Comparison of ENCODE assay signal across 11 cellular contexts in genomic region chrX:47595701-47596655, GRCh38. TPM values are rescaled to one million over a fixed set of nuclear protein-coding genes. Genes with fewer than 3 reads are reported as not detected.
DNase-seq lines count a peak whose midpoint lies in the region; ATAC-seq and TF ChIP-seq lines count a peak whose summit lies in the region.
"Had no signal": no experiment of that assay in that cellular context is flagged by ENCODE, and none has a peak within 500 bp of the region (broad histone marks: within the 10 kb centered on the region; RNA-seq: fewer than 3 reads in every experiment).

No MANE protein-coding gene starts in this region.

- no peak overlapping the region for H2BK12ac ChIP-seq in H9 (ENCODE audit: insufficient read length, low read depth, low read length)

- peaks cover 9% of the 10 kb centered on the region for H3K27me3 Mint-ChIP-seq in activated CD8-positive, alpha-beta memory T cell treated with anti-CD3 and anti-CD28 coated beads, Interleukin-2, amount 10 ng/mL, durations not matched to agents 7 days and 5 days
- H3K27me3 Mint-ChIP-seq in T-helper 2 cell treated with Interferon-gamma antibody and Interleukin-4, amounts not matched to agents 5 μg/mL and 100 μg/mL, for 36 hours (ENCODE audit: low read depth) = peaks cover 4% of the 10 kb centered on the region
- no peaks in the 10 kb centered on the region for H3K27me3 Mint-ChIP-seq in H9 (ENCODE audit: low read depth)

- H4K20me1 ChIP-seq in H9 (ENCODE audit: control insufficient read depth, insufficient read depth, insufficient read length) = no peaks in the 10 kb centered on the region

- no peak overlapping the region for H3K9ac ChIP-seq in H9 (ENCODE audit: extremely low read depth, insufficient read length, low read length)

- no CpG with 5 or more reads among the region's 3 CpGs for WGBS in H9 (ENCODE audit: extremely low coverage, insufficient read length, low lambda C conversion rate)

- H4K91ac ChIP-seq in H9 (ENCODE audit: insufficient read length, low read depth, low read length) = no peak overlapping the region

- peak overlapping the region; percentile 40 for H3K27ac Mint-ChIP-seq in activated CD8-positive, alpha-beta memory T cell treated with anti-CD3 and anti-CD28 coated beads, Interleukin-2, amount 10 ng/mL, durations not matched to agents 7 days and 5 days
- peak overlapping the region; percentile 71 for H3K27ac Mint-ChIP-seq in T-helper 2 cell treated with Interferon-gamma antibody and Interleukin-4, amounts not matched to agents 5 μg/mL and 100 μg/mL, for 36 hours
- H3K27ac Mint-ChIP-seq in H9 = 0 out of 7 replicates have a peak overlapping the region, but pooled peaks of 1 of the 3 experiments have one; percentile 37

- ATAC-seq in activated CD8-positive, alpha-beta memory T cell treated with anti-CD3 and anti-CD28 coated beads, Interleukin-2, amount 10 ng/mL, durations not matched to agents 7 days and 5 days = no peak
- ATAC-seq in HG03565 (IDR thresholded peaks at IDR 0.05; ENCODE audit: unreplicated experiment) = no peak

- peaks cover 4% of the 10 kb centered on the region for H3K9me3 Mint-ChIP-seq in activated CD8-positive, alpha-beta memory T cell treated with anti-CD3 and anti-CD28 coated beads, Interleukin-2, amount 10 ng/mL, durations not matched to agents 7 days and 5 days (ENCODE audit: low read depth)
- H3K9me3 Mint-ChIP-seq in T-helper 2 cell treated with Interferon-gamma antibody and Interleukin-4, amounts not matched to agents 5 μg/mL and 100 μg/mL, for 36 hours = peaks cover 13% of the 10 kb centered on the region
- peaks cover 50 to 64% of the 10 kb centered on the region in 2 experiments for H3K9me3 Mint-ChIP-seq in H9

- no peak overlapping the region for H2AK5ac ChIP-seq in H9 (ENCODE audit: insufficient read length, low read length)

- H3K27me3 ChIP-seq in H9 (ENCODE audit: insufficient read depth, low read length) = no peaks in the 10 kb centered on the region

- no peak for DNase-seq in activated CD8-positive, alpha-beta memory T cell treated with anti-CD3 and anti-CD28 coated beads, Interleukin-2, amount 10 ng/mL, durations not matched to agents 7 days and 5 days
- DNase-seq in activated CD8-positive, alpha-beta memory T cell treated with anti-CD3 and anti-CD28 coated beads, Interleukin-2, amount 50 U/mL, for 4 hours = no peak
- no peak for DNase-seq in T-helper 2 cell treated with Interferon-gamma antibody and Interleukin-4, amounts not matched to agents 5 μg/mL and 100 μg/mL, for 36 hours (ENCODE audit: low spot score)
- DNase-seq in fibroblast of pulmonary artery (ENCODE audit: low read depth) = peak; percentile 94
- peak; percentile 6 for DNase-seq in posterior vena cava (ENCODE audit: low spot score)
- DNase-seq in T1000 (lab: John Stamatoyannopoulos, UW) = no peak
- DNase-seq in H9 = no peak
- DNase-seq: effector memory CD4-positive, alpha-beta T cell; NCI-H1694 treated with DMSO at 0.1 percent for 48 hours; stimulated activated naive CD4-positive, alpha-beta T cell treated with Interleukin-2 at 50 U/mL for 16 hours had no signal

- intact Hi-C loops in posterior vena cava (cut with DNase I) = no loop called here

- H2BK20ac ChIP-seq in H9 (ENCODE audit: low read depth, low read length, poor library complexity, severe bottlenecking) = no peak overlapping the region

- H3K4ac ChIP-seq in H9 (ENCODE audit: low read depth, low read length) = no peak overlapping the region

- H3K4me2 ChIP-seq in H9 (ENCODE audit: insufficient read depth, insufficient read length, low read length) = no peak overlapping the region

- no peak overlapping the region for H4K8ac ChIP-seq in H9 (replicated peaks; ENCODE audit: insufficient read length, low read depth, low read length)

- H2BK15ac ChIP-seq in H9 (ENCODE audit: low read depth, low read length) = no peak overlapping the region

- H3K9me3 ChIP-seq in H9 (ENCODE audit: control insufficient read depth, low read depth, low read length) = peaks cover 8% of the 10 kb centered on the region

- H3K23ac ChIP-seq in H9 (ENCODE audit: insufficient read length, low read depth, low read length) = no peak overlapping the region

- H3K79me1 ChIP-seq in H9 (ENCODE audit: insufficient read depth, low read depth, low read length, poor library complexity, severe bottlenecking) = no peaks in the 10 kb centered on the region

- H3K56ac ChIP-seq in H9 (ENCODE audit: insufficient read length, low read depth, low read length) = no peak overlapping the region

- H3T11ph ChIP-seq in H9 (ENCODE audit: low read length) = no peak overlapping the region

- TF ChIP-seq CTCF in fibroblast of pulmonary artery (IDR thresholded peaks at IDR 0.05; ENCODE audit: low read length, missing control alignments) = no peak
- no peak for TF ChIP-seq CTCF in H9 (conservative IDR thresholded peaks at IDR 0.05)

- no peaks in the 10 kb centered on the region for H3K23me2 ChIP-seq in H9 (ENCODE audit: insufficient read length, low read depth, low read length, poor library complexity, severe bottlenecking)

- no peak overlapping the region for H2AFZ ChIP-seq in H9 (ENCODE audit: low read length)

- H4K5ac ChIP-seq in H9 (ENCODE audit: insufficient read length, low read depth, low read length) = no peak overlapping the region

- CTCF ChIA-PET in activated CD8-positive, alpha-beta memory T cell treated with anti-CD3 and anti-CD28 coated beads, Interleukin-2, amount 10 ng/mL, durations not matched to agents 7 days and 5 days (lab: Charles Lee) = no interaction called here

- H3K4me3 Mint-ChIP-seq in activated CD8-positive, alpha-beta memory T cell treated with anti-CD3 and anti-CD28 coated beads, Interleukin-2, amount 10 ng/mL, durations not matched to agents 7 days and 5 days = no peak overlapping the region
- peak overlapping the region; percentile 15 for H3K4me3 Mint-ChIP-seq in T-helper 2 cell treated with Interferon-gamma antibody and Interleukin-4, amounts not matched to agents 5 μg/mL and 100 μg/mL, for 36 hours
- H3K4me3 Mint-ChIP-seq in H9 = no peak overlapping the region

- H3K79me2 ChIP-seq in H9 (ENCODE audit: insufficient read depth, low read length) = no peaks in the 10 kb centered on the region

- no peak overlapping the region for H3K18ac ChIP-seq in H9 (ENCODE audit: insufficient read length, low read depth, low read length)

- peaks cover 2% of the 10 kb centered on the region for H3K36me3 Mint-ChIP-seq in activated CD8-positive, alpha-beta memory T cell treated with anti-CD3 and anti-CD28 coated beads, Interleukin-2, amount 10 ng/mL, durations not matched to agents 7 days and 5 days
- H3K36me3 Mint-ChIP-seq in T-helper 2 cell treated with Interferon-gamma antibody and Interleukin-4, amounts not matched to agents 5 μg/mL and 100 μg/mL, for 36 hours (ENCODE audit: low read depth) = peaks cover 12% of the 10 kb centered on the region
- H3K36me3 Mint-ChIP-seq in H9 (ENCODE audit: insufficient read depth in 1 of 3, low read depth in 3 of 3) = peaks cover 6 to 8% (median 7%) of the 10 kb centered on the region in 3 experiments; a peak in 4 of 7 replicates

- H2BK5ac ChIP-seq in H9 (ENCODE audit: insufficient read length, low read length) = no peak overlapping the region

- no peak overlapping the region for H2BK120ac ChIP-seq in H9 (ENCODE audit: low read depth, low read length, poor library complexity, severe bottlenecking)

- H3K4me3 ChIP-seq in fibroblast of pulmonary artery (replicated peaks; ENCODE audit: low read depth, low read length) = no peak overlapping the region

- no peak overlapping the region for H3K14ac ChIP-seq in H9 (ENCODE audit: insufficient read depth, low read length)

- no peak overlapping the region for H3K27ac ChIP-seq in H9 (ENCODE audit: insufficient read length, low read depth, low read length)

- H3K4me1 Mint-ChIP-seq in activated CD8-positive, alpha-beta memory T cell treated with anti-CD3 and anti-CD28 coated beads, Interleukin-2, amount 10 ng/mL, durations not matched to agents 7 days and 5 days = peaks cover 9% of the 10 kb centered on the region
- peaks cover 9% of the 10 kb centered on the region for H3K4me1 Mint-ChIP-seq in T-helper 2 cell treated with Interferon-gamma antibody and Interleukin-4, amounts not matched to agents 5 μg/mL and 100 μg/mL, for 36 hours (ENCODE audit: low read depth)
- no peaks in the 10 kb centered on the region; a peak in 1 of 4 replicates for H3K4me1 Mint-ChIP-seq in H9

- H3K4me1 ChIP-seq in H9 (ENCODE audit: insufficient read depth, low read length) = no peaks in the 10 kb centered on the region

RNA-seq across cellular contexts. Expression of gene TIMP1, which starts 13.7 kb away (rescaled TPM):
- total RNA-seq in activated CD8-positive, alpha-beta memory T cell treated with anti-CD3 and anti-CD28 coated beads, Interleukin-2, amount 10 ng/mL, durations not matched to agents 7 days and 5 days = 10 to 100 TPM; 14.5 to 23.5 TPM
- total RNA-seq in posterior vena cava = 1,000 to 10,000 TPM; 1,076 to 2,214 TPM
- total RNA-seq in H9 (2021) = 65.1 and 72.5 TPM in 2 replicates

RNA-seq across cellular contexts. Expression of gene SYN1, which starts 23.7 kb away (rescaled TPM):
- total RNA-seq in activated CD8-positive, alpha-beta memory T cell treated with anti-CD3 and anti-CD28 coated beads, Interleukin-2, amount 10 ng/mL, durations not matched to agents 7 days and 5 days = under 1 TPM; 0.09 to 0.15 TPM
- total RNA-seq in posterior vena cava (1 to 10 TPM; 1.2 to 2.3 TPM), H9 (2021) (11.7 TPM in 2 replicates)

RNA-seq across cellular contexts. Expression of gene CFP, which starts 33.8 kb away (rescaled TPM):
- 1 to 10 TPM; 2.7 to 4.0 TPM for total RNA-seq in activated CD8-positive, alpha-beta memory T cell treated with anti-CD3 and anti-CD28 coated beads, Interleukin-2, amount 10 ng/mL, durations not matched to agents 7 days and 5 days
- total RNA-seq in posterior vena cava = 1 to 10 TPM; 3.2 to 10.0 TPM
- 2.3 and 2.8 TPM in 2 replicates for total RNA-seq in H9 (2021)

RNA-seq across cellular contexts. Expression of gene ARAF, which starts 35.0 kb away (rescaled TPM):
- total RNA-seq in activated CD8-positive, alpha-beta memory T cell treated with anti-CD3 and anti-CD28 coated beads, Interleukin-2, amount 10 ng/mL, durations not matched to agents 7 days and 5 days = 10 to 100 TPM; 61.5 to 73.1 TPM
- 10 to 100 TPM; 42.5 to 52.7 TPM for total RNA-seq in posterior vena cava
- 48.1 and 48.4 TPM in 2 replicates for total RNA-seq in H9 (2021)

RNA-seq across cellular contexts. Expression of gene ELK1, which starts 54.4 kb away (rescaled TPM):
- total RNA-seq in activated CD8-positive, alpha-beta memory T cell treated with anti-CD3 and anti-CD28 coated beads, Interleukin-2, amount 10 ng/mL, durations not matched to agents 7 days and 5 days = 10 to 100 TPM; 51.4 to 57.4 TPM
- total RNA-seq in posterior vena cava = 10 to 100 TPM; 25.6 to 30.7 TPM
- total RNA-seq in H9 (2021) = 49.2 and 49.8 TPM in 2 replicates

Comparison
In these comparisons a context has a peak if more than half of its experiments do, and no peak if none do; other contexts are left out.
1. DNase-seq: peak in fibroblast of pulmonary artery (single experiment) and posterior vena cava (single experiment); none in activated CD8-positive, alpha-beta memory T cell treated with anti-CD3 and anti-CD28 coated beads, Interleukin-2, amount 10 ng/mL, durations not matched to agents 7 days and 5 days (single experiment), activated CD8-positive, alpha-beta memory T cell treated with anti-CD3 and anti-CD28 coated beads, Interleukin-2, amount 50 U/mL, for 4 hours (single experiment), T-helper 2 cell treated with Interferon-gamma antibody and Interleukin-4, amounts not matched to agents 5 μg/mL and 100 μg/mL, for 36 hours (single experiment), T1000 (single experiment) and H9 (single experiment).
2. RNA of gene TIMP1, which starts 13.7 kb away (total RNA-seq): 1,076 to 2,214 TPM in posterior vena cava; 65.1 to 72.5 TPM in H9 and 14.5 to 23.5 TPM in activated CD8-positive, alpha-beta memory T cell treated with anti-CD3 and anti-CD28 coated beads, Interleukin-2, amount 10 ng/mL, durations not matched to agents 7 days and 5 days; every median in the first group is over 10 times any median in the second.